Comparison of ENCODE assay signal across 9 cellular contexts in the genomic region with DNA sequence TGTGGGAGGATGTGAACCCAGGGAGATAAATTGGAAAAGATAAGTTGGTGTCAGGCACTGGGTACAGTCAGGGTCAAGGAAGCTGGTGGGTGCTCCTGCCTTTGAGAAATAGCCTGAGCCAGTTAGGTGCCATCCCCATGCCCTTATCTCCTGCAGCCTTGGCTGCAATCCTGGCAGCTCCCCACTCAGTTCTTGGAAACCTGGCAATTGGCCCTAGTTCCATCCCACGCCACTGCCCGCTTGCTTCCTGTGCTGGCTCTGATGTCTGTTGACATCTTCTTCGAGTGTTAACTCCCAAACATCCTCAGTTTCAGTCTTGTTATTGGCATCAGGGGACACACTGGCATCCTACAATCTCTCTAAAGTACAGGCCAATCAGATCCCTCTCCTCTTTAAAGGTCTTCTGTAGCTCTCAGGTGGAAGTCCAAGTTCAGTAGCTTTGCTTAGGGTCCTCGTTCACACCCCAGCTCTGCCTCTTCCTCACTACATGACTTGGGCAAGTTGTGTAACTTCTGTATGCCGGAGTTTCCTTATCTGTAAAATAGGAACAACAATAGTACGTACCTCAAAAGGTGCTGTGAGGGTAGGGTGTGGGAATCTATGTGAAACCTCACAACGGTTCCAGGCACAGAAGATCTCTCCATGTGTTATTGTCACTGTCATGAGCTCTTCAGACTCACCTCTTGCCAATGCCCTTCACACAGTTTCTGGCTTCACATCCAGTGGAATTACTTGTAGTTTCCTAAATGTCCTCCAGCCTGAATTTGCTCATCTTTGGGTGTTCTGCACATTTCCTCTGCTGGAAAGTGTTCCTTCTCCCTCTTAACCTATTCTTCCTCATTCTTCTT. TPM values are rescaled to one million over a fixed set of nuclear protein-coding genes. Genes with fewer than 3 reads are reported as not detected.
A peak's percentile ranks its signal among the peaks of the same experiment; 100 is the strongest.
DNase-seq lines count a peak whose midpoint lies in the region; ATAC-seq, FAIRE-seq and TF ChIP-seq lines count a peak whose summit lies in the region.
"Had no signal": no experiment of that assay in that cellular context is flagged by ENCODE, and none has a peak within 500 bp of the region (broad histone marks: within the 10 kb centered on the region; RNA-seq: fewer than 3 reads in every experiment).

No MANE protein-coding gene starts in this region.

- peak overlapping the region; percentile 77 for H2AFZ ChIP-seq in GM12878 (ENCODE audit: control insufficient read depth, low read depth, low read length)

- peak overlapping the region; percentile 18; the same call in 1 of the 2 replicates for H3K4me3 ChIP-seq in GM12878

- H3K27ac Mint-ChIP-seq in activated CD4-positive, alpha-beta T cell treated with anti-CD3 and anti-CD28 coated beads, Interleukin-2, amount 10 ng/mL, durations not matched to agents 24 days and 14 days, result peak overlapping the region; percentile 73
- peak overlapping the region; percentile 92 for H3K27ac Mint-ChIP-seq in stimulated activated naive B cell treated with anti-CD40 and anti-IgM and Interleukin-4, amounts not matched to agents 10 μg/mL and 1 μg/mL and 100 μg/mL, for 72 hours

- peaks cover 26% of the 10 kb centered on the region for H3K4me1 ChIP-seq in GM12878 (ENCODE audit: control insufficient read depth, insufficient read depth, low read length)

- no peaks in the 10 kb centered on the region for H3K27me3 ChIP-seq in GM12878 (replicated peaks in 1 of 2; ENCODE audit: control insufficient read depth in 2 of 2, insufficient read depth in 2 of 2, low read length in 1 of 2)

- H3K36me3 ChIP-seq in GM12878 (ENCODE audit: control insufficient read depth in 2 of 2, insufficient read depth in 2 of 2, low read length in 1 of 2), result no peaks in the 10 kb centered on the region

- peak; percentile 33 for ATAC-seq in HG03432 (IDR thresholded peaks at IDR 0.05; ENCODE audit: unreplicated experiment)
- ATAC-seq in GM12878, result peak; percentile 34
- ATAC-seq in stimulated activated naive B cell treated with anti-CD40 and anti-IgM and Interleukin-4, amounts not matched to agents 10 μg/mL and 1 μg/mL and 100 μg/mL, for 72 hours (replicated peaks), result peak; percentile 31 to 41
- ATAC-seq: Panc1 had no signal

- SMC1A ChIA-PET in GM12878 (lab: Charles Lee; ENCODE audit: uncharacterized antibody, unreplicated experiment), result interaction anchor here (0.6 to 8.3 kb wide), 21 partner anchors 9 to 726 kb away, joined by 3 to 97 read pairs (median 5); a partner anchor contains a TSS

- peak overlapping the region; percentile 82 for H3K27ac ChIP-seq in GM12878 (ENCODE audit: control insufficient read depth, insufficient read depth)

- H3K4me1 Mint-ChIP-seq in activated CD4-positive, alpha-beta T cell treated with anti-CD3 and anti-CD28 coated beads, Interleukin-2, amount 10 ng/mL, durations not matched to agents 24 days and 14 days, result peaks cover 31% of the 10 kb centered on the region
- peaks cover 22 to 25% of the 10 kb centered on the region in 2 donors for H3K4me1 Mint-ChIP-seq in stimulated activated naive B cell treated with anti-CD40 and anti-IgM and Interleukin-4, amounts not matched to agents 10 μg/mL and 1 μg/mL and 100 μg/mL, for 72 hours

- POLR2A ChIA-PET in GM12878 (lab: Charles Lee), result interaction anchor here (0.6 to 4.4 kb wide), 12 partner anchors 8 to 318 kb away, joined by 3 to 46 read pairs (median 3); a partner anchor contains a TSS

- H3K36me3 Mint-ChIP-seq in activated CD4-positive, alpha-beta T cell treated with anti-CD3 and anti-CD28 coated beads, Interleukin-2, amount 10 ng/mL, durations not matched to agents 24 days and 14 days (ENCODE audit: low read depth), result peaks cover 2% of the 10 kb centered on the region
- peaks cover 11 to 12% of the 10 kb centered on the region in 2 donors for H3K36me3 Mint-ChIP-seq in stimulated activated naive B cell treated with anti-CD40 and anti-IgM and Interleukin-4, amounts not matched to agents 10 μg/mL and 1 μg/mL and 100 μg/mL, for 72 hours

- 3% methylated on average over 7 of the region's 7 CpGs for WGBS in GM12878 (ENCODE audit: insufficient coverage, insufficient replicate concordance, low lambda C conversion rate, missing lambda C conversion rate)

- TF ChIP-seq EP300 in GM12878 (IDR thresholded peaks at IDR 0.05; ENCODE audit: borderline replicate concordance in 1 of 2, control insufficient read depth in 1 of 2, low read depth in 2 of 2, low read length in 2 of 2), result no peak

- BruUV-seq in GM12878 (replicated peaks; lab: Mats Ljungman, UMichigan), result no TSS peak

- H3K4me2 ChIP-seq in GM12878 (ENCODE audit: control insufficient read depth, insufficient read depth), result peak overlapping the region; percentile 84

- no peaks in the 10 kb centered on the region for H3K27me3 Mint-ChIP-seq in activated CD4-positive, alpha-beta T cell treated with anti-CD3 and anti-CD28 coated beads, Interleukin-2, amount 10 ng/mL, durations not matched to agents 24 days and 14 days
- peaks cover 0 to 3% of the 10 kb centered on the region in 2 donors for H3K27me3 Mint-ChIP-seq in stimulated activated naive B cell treated with anti-CD40 and anti-IgM and Interleukin-4, amounts not matched to agents 10 μg/mL and 1 μg/mL and 100 μg/mL, for 72 hours

- no peak for DNase-seq in activated CD4-positive, alpha-beta T cell treated with anti-CD3 and anti-CD28 coated beads, Interleukin-2, amount 10 ng/mL, durations not matched to agents 24 days and 14 days
- DNase-seq in activated CD4-positive, alpha-beta T cell treated with anti-CD3 and anti-CD28 coated beads for 48 hours, result no peak
- DNase-seq in GM12878 (ENCODE audit: low read depth, low spot score) (no peak), GDM1 (lab: John Stamatoyannopoulos, UW) (no peak), NCI-H1436 (lab: John Stamatoyannopoulos, UW) (no peak), NCI-H2227 treated with DMSO at 0.1 percent for 48 hours (lab: John Stamatoyannopoulos, UW) (no peak)
- DNase-seq in stimulated activated naive B cell treated with anti-CD40 and anti-IgM and Interleukin-4, amounts not matched to agents 10 μg/mL and 1 μg/mL and 100 μg/mL, for 72 hours, result no peak

- CTCF ChIA-PET in GM12878 (lab: Yijun Ruan, JAX), result interaction anchor here (1.1 to 6.2 kb wide), 15 partner anchors 9 to 479 kb away, joined by 3 to 59 read pairs (median 5); a partner anchor contains a TSS

- H3K79me2 ChIP-seq in GM12878 (ENCODE audit: control insufficient read depth, insufficient read depth, low read length), result no peaks in the 10 kb centered on the region

- FAIRE-seq in GM12878 (lab: Jason Lieb, UNC), result peak; percentile 54

- peak overlapping the region; percentile 31 for H3K4me3 Mint-ChIP-seq in activated CD4-positive, alpha-beta T cell treated with anti-CD3 and anti-CD28 coated beads, Interleukin-2, amount 10 ng/mL, durations not matched to agents 24 days and 14 days
- peak overlapping the region; percentile 37 to 38 for H3K4me3 Mint-ChIP-seq in stimulated activated naive B cell treated with anti-CD40 and anti-IgM and Interleukin-4, amounts not matched to agents 10 μg/mL and 1 μg/mL and 100 μg/mL, for 72 hours

- intact Hi-C loops in activated CD4-positive, alpha-beta T cell treated with anti-CD3 and anti-CD28 coated beads, Interleukin-2, amount 10 ng/mL, durations not matched to agents 24 days and 14 days (cut with micrococcal nuclease), result no loop called here
- intact Hi-C loops in GM12878 (cut with micrococcal nuclease; ENCODE audit: unreplicated experiment), result loop anchor here (1.0 kb wide), 1 partner anchor 14 kb away; a partner anchor contains a TSS

- TF ChIP-seq POLR2A in GM12878 (IDR thresholded peaks at IDR 0.05; ENCODE audit: low read depth, low read length), result no peak

- no peak for TF ChIP-seq CTCF in GM12878 (IDR thresholded peaks at IDR 0.05 in 2 of 3, conservative IDR thresholded peaks at IDR 0.05 in 1 of 3; ENCODE audit: control insufficient read depth in 2 of 3, extremely low read depth in 1 of 3, insufficient read depth in 1 of 3, low read depth in 3 of 3, low read length in 3 of 3)

- H3K9ac ChIP-seq in GM12878 (ENCODE audit: control insufficient read depth, insufficient read depth, low read length), result peak overlapping the region; percentile 31; the same call in 1 of the 2 replicates

- H3K9me3 ChIP-seq in GM12878 (replicated peaks; ENCODE audit: control insufficient read depth, insufficient read depth, low read length), result no peaks in the 10 kb centered on the region

- H4K20me1 ChIP-seq in GM12878 (ENCODE audit: control insufficient read depth, insufficient read depth), result no peaks in the 10 kb centered on the region

- TF ChIP-seq RAD21 in GM12878 (IDR thresholded peaks at IDR 0.05; ENCODE audit: insufficient read depth, low read depth, low read length), result no peak

- RAD21 ChIA-PET in GM12878 (lab: Charles Lee; ENCODE audit: unreplicated experiment), result interaction anchor here (0.9 to 3.1 kb wide), 13 partner anchors 9 to 849 kb away, joined by 3 to 43 read pairs (median 5); a partner anchor contains a TSS

- peaks cover 3% of the 10 kb centered on the region for H3K9me3 Mint-ChIP-seq in activated CD4-positive, alpha-beta T cell treated with anti-CD3 and anti-CD28 coated beads, Interleukin-2, amount 10 ng/mL, durations not matched to agents 24 days and 14 days
- H3K9me3 Mint-ChIP-seq in stimulated activated naive B cell treated with anti-CD40 and anti-IgM and Interleukin-4, amounts not matched to agents 10 μg/mL and 1 μg/mL and 100 μg/mL, for 72 hours, result peaks cover 5 to 10% of the 10 kb centered on the region in 2 donors

- in situ Hi-C loops in GM12878 (cut with MboI), result no loop called here

RNA-seq across cellular contexts. Expression of a gene that starts 13.5 kb away (rescaled TPM):
- 194 and 207 TPM in 2 replicates for total RNA-seq in activated CD4-positive, alpha-beta T cell treated with anti-CD3 and anti-CD28 coated beads, Interleukin-2, amount 10 ng/mL, durations not matched to agents 24 days and 14 days
- 213 and 214 TPM in 2 replicates for total RNA-seq in GM12878 (2013; cell fraction: nucleolus; rRNA removed)
- total RNA-seq in GM12878 (2014; rRNA removed) (91.0 and 130 TPM in 2 replicates), GM12878 (2014; rRNA removed; fragmentation: Illumina TruSeq; extraction: Trizol) (129 and 130 TPM in 2 replicates), GM12878 (2021) (164 and 167 TPM in 2 replicates)
- polyA plus RNA-seq in GM12878 (2011; ENCODE audit: low read depth), result 57.5 TPM
- polyA plus RNA-seq in GM12878 (2011; rRNA removed) (196 and 292 TPM in 2 replicates), GM12878 (2014; fragmentation: Illumina TruSeq; extraction: Trizol) (120 and 143 TPM in 2 replicates), GM12878 (2014; fragmentation: Nextera tagmentation; extraction: Ambion mirVana) (10 to 100 TPM; 29.1 to 35.6 TPM), GM12878 (2014; rRNA removed) (111 and 112 TPM in 2 replicates), GM12878 (2016; fragmentation: Nextera tagmentation; extraction: Ambion mirVana) (100 to 1,000 TPM; 191 to 200 TPM)
- polyA plus RNA-seq in GM12878 (2011; cell fraction: cytosol; rRNA removed), result 114 and 138 TPM in 2 replicates
- polyA plus RNA-seq in GM12878 (2011; cell fraction: nucleus; rRNA removed), result 115 and 132 TPM in 2 replicates
- 89.6 and 124 TPM in 2 replicates for polyA plus RNA-seq in GM12878 (2012)
- 160 and 210 TPM in 2 replicates for polyA minus RNA-seq in GM12878 (2011; rRNA and poly(A)+ RNA removed)
- polyA minus RNA-seq in GM12878 (2011; cell fraction: cytosol; rRNA and poly(A)+ RNA removed), result 143 and 148 TPM in 2 replicates
- 135 and 198 TPM in 2 replicates for polyA minus RNA-seq in GM12878 (2011; cell fraction: nucleus; rRNA and poly(A)+ RNA removed)

RNA-seq across cellular contexts. Expression of a gene that starts 41.4 kb away (rescaled TPM):
- 9.1 and 9.5 TPM in 2 replicates for total RNA-seq in activated CD4-positive, alpha-beta T cell treated with anti-CD3 and anti-CD28 coated beads, Interleukin-2, amount 10 ng/mL, durations not matched to agents 24 days and 14 days
- total RNA-seq in GM12878 (2013; cell fraction: nucleolus; rRNA removed), result 19.9 and 25.9 TPM in 2 replicates
- 26.9 and 35.0 TPM in 2 replicates for total RNA-seq in GM12878 (2014; rRNA removed)
- total RNA-seq in GM12878 (2014; rRNA removed; fragmentation: Illumina TruSeq; extraction: Trizol), result 25.5 and 26.8 TPM in 2 replicates
- total RNA-seq in GM12878 (2021), result 23.9 and 24.2 TPM in 2 replicates
- 16.3 TPM for polyA plus RNA-seq in GM12878 (2011; ENCODE audit: low read depth)
- 11.1 and 11.7 TPM in 2 replicates for polyA plus RNA-seq in GM12878 (2011; rRNA removed)
- 12.0 and 13.2 TPM in 2 replicates for polyA plus RNA-seq in GM12878 (2011; cell fraction: cytosol; rRNA removed)
- 10.7 and 12.1 TPM in 2 replicates for polyA plus RNA-seq in GM12878 (2011; cell fraction: nucleus; rRNA removed)
- polyA plus RNA-seq in GM12878 (2012), result 21.1 and 24.4 TPM in 2 replicates
- polyA plus RNA-seq in GM12878 (2014; fragmentation: Illumina TruSeq; extraction: Trizol), result 28.8 and 34.6 TPM in 2 replicates
- polyA plus RNA-seq in GM12878 (2014; fragmentation: Nextera tagmentation; extraction: Ambion mirVana), result 1 to 10 TPM; 6.5 to 7.1 TPM
- 26.0 and 37.7 TPM in 2 replicates for polyA plus RNA-seq in GM12878 (2014; rRNA removed)
- 10 to 100 TPM; 39.1 to 44.5 TPM for polyA plus RNA-seq in GM12878 (2016; fragmentation: Nextera tagmentation; extraction: Ambion mirVana)
- 13.0 and 14.8 TPM in 2 replicates for polyA minus RNA-seq in GM12878 (2011; rRNA and poly(A)+ RNA removed)
- 3.6 and 5.4 TPM in 2 replicates for polyA minus RNA-seq in GM12878 (2011; cell fraction: cytosol; rRNA and poly(A)+ RNA removed)
- polyA minus RNA-seq in GM12878 (2011; cell fraction: nucleus; rRNA and poly(A)+ RNA removed), result 6.2 and 8.6 TPM in 2 replicates
